In the genomic region with DNA sequence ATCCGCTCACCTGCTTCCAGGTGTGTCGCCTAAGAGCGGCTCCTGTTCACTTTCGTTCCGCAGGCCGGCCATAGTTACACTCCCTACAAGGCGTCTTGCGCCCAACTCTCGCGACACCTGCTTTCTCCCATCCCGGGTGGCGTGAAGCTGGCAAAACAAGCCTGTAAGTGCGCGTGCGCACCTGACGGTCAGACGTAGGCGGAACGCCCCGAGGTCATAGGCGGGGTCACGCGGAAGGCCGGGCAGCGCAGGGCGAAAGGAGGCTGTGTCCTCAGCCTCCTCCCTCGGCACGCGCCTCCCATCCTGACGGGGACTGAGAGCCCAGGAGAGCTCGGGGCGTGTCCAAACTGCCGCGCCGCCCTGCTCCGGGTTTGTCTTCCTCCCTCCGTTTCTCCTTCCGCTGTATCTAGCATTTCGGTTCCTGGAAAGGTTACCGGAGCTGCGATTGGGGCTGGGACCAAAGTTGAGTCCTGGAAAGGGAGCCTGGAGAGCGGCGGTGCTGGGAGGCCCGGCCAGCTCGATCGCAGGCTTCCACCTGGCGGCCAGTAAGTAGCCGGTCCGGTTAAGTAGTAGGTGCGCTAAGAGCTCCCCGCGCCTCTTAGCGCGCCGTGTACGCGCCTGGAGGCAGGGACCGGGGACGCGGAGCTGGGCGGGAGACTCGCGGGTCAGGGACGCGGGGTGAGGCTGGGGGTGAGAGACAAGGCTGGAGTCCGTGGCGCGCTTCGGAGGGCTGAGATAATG, we compare ENCODE assay signal across 8 cellular contexts. TPM values are rescaled to one million over a fixed set of nuclear protein-coding genes. Genes with fewer than 3 reads are reported as not detected.
DNase-seq lines count a peak whose midpoint lies in the region; ATAC-seq and FAIRE-seq lines count a peak whose summit lies in the region.

Gene ABHD18 (plus strand): TSS at position 345 of the 741 bp plus-strand sequence. CDS start 17,550 bp downstream, outside the sequence.
A gene with protein sequence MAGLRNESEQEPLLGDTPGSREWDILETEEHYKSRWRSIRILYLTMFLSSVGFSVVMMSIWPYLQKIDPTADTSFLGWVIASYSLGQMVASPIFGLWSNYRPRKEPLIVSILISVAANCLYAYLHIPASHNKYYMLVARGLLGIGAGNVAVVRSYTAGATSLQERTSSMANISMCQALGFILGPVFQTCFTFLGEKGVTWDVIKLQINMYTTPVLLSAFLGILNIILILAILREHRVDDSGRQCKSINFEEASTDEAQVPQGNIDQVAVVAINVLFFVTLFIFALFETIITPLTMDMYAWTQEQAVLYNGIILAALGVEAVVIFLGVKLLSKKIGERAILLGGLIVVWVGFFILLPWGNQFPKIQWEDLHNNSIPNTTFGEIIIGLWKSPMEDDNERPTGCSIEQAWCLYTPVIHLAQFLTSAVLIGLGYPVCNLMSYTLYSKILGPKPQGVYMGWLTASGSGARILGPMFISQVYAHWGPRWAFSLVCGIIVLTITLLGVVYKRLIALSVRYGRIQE (minus strand): TSS at position 112 of the 741 bp plus-strand sequence. CDS start 40 bp downstream, at position 72.

- peak; percentile 98 for FAIRE-seq in HTR-8/SVneo (lab: Jason Lieb, UNC)

- peak within 1 kb of the TSS; percentile 87 for H3K27ac ChIP-seq in effector memory CD4-positive, alpha-beta T cell (ENCODE audit: insufficient read depth, low read length, poor library complexity, severe bottlenecking)

- peaks cover 5% of the 10 kb centered on the region for H3K4me1 ChIP-seq in effector memory CD4-positive, alpha-beta T cell (ENCODE audit: control insufficient read depth, insufficient read depth, low read length, poor library complexity, severe bottlenecking)

- H3K9me3 ChIP-seq in effector memory CD4-positive, alpha-beta T cell (ENCODE audit: control insufficient read depth, low read length), result no peaks in the 10 kb centered on the region

- ATAC-seq in GM21367 (IDR thresholded peaks at IDR 0.05; ENCODE audit: unreplicated experiment), result peak; percentile 97

- H3K4me3 ChIP-seq in effector memory CD4-positive, alpha-beta T cell (ENCODE audit: insufficient read depth, low read depth, low read length, poor library complexity, severe bottlenecking), result peak within 1 kb of the TSS; percentile 86

- in situ Hi-C loops in Caki2 (cut with HindIII; ENCODE audit: low pct_unique_long_range_greater_than_20kb, low sequenced_read_pairs), result no loop called here

- no peaks in the 10 kb centered on the region for H3K27me3 ChIP-seq in effector memory CD4-positive, alpha-beta T cell (replicated peaks; ENCODE audit: control insufficient read depth, insufficient read depth, low read length, poor library complexity, severe bottlenecking)

- peak; percentile 99 for DNase-seq in Caki2 (ENCODE audit: low read depth)
- DNase-seq in HTR-8/SVneo (ENCODE audit: insufficient read length, low spot score), result peak; percentile 96
- DNase-seq in NOMO-1 treated with DMSO at 0.1 percent for 48 hours (lab: John Stamatoyannopoulos, UW; ENCODE audit: unreplicated experiment), result peak; percentile 99
- DNase-seq in activated CD8-positive, alpha-beta memory T cell treated with anti-CD3 and anti-CD28 coated beads for 4 hours (ENCODE audit: low read depth in 2 of 2), result peak; percentile 98 to 99
- DNase-seq in effector memory CD4-positive, alpha-beta T cell, result peak; percentile 99
- DNase-seq in medulla oblongata (ENCODE audit: extremely low spot score), result peak; percentile 96
- peak; percentile 99 for DNase-seq in stimulated activated CD8-positive, alpha-beta memory T cell treated with anti-CD3 and anti-CD28 coated beads, Interleukin-12 subunit alpha, Interleukin-12 subunit beta, amount 100 ng/mL, for 1 hour (ENCODE audit: low read depth)

- H3K36me3 ChIP-seq in effector memory CD4-positive, alpha-beta T cell (ENCODE audit: control insufficient read depth, insufficient read depth, low read length), result no peaks in the 10 kb centered on the region

RNA-seq across cellular contexts. Expression of gene ABHD18, which starts in this region (rescaled TPM):
- total RNA-seq in Caki2 (2014; rRNA removed; shearing (Covaris generic); ENCODE audit: low replicate concordance), result 2.6 and 6.4 TPM in 2 replicates

RNA-seq across cellular contexts. Expression of the second gene that starts in this region (rescaled TPM):
- total RNA-seq in Caki2 (2014; rRNA removed; shearing (Covaris generic); ENCODE audit: low replicate concordance), result 14.9 and 15.9 TPM in 2 replicates

Comparison
In these comparisons a context has a peak if more than half of its experiments do, and no peak if none do; other contexts are left out.
1. Peak in every context shown above with its lines: DNase-seq, ATAC-seq, H3K4me3 ChIP-seq and H3K27ac ChIP-seq.